Comparison of ENCODE assay signal across 11 cellular contexts in genomic region chr16:87924937-87925670, GRCh38. TPM values are rescaled to one million over a fixed set of nuclear protein-coding genes. Genes with fewer than 3 reads are reported as not detected.
A peak's percentile ranks its signal among the peaks of the same experiment; 100 is the strongest.
DNase-seq lines count a peak whose midpoint lies in the region; ATAC-seq, FAIRE-seq and TF ChIP-seq lines count a peak whose summit lies in the region.
"Had no signal": no experiment of that assay in that cellular context is flagged by ENCODE, and none has a peak within 500 bp of the region (broad histone marks: within the 10 kb centered on the region; RNA-seq: fewer than 3 reads in every experiment).

No MANE protein-coding gene starts in this region.

- POLR2A ChIA-PET in HepG2 (lab: Yijun Ruan, JAX) = no interaction called here
- POLR2A ChIA-PET in RWPE1 (lab: Yijun Ruan, JAX; ENCODE audit: low non-redundant PET) = no interaction called here

- H3K79me2 ChIP-seq in HepG2 (ENCODE audit: insufficient read depth, low read length) = peaks cover 49% of the 10 kb centered on the region

- H3K4me1 ChIP-seq in HepG2 (ENCODE audit: insufficient read depth, low read length) (no peaks in the 10 kb centered on the region), right lobe of liver (peaks cover 0 to 19% (median 12%) of the 10 kb centered on the region in 4 donors), endodermal cell (ENCODE audit: control insufficient read depth, insufficient read depth, low read length) (no peaks in the 10 kb centered on the region)

- intact Hi-C loops in HepG2 (cut with micrococcal nuclease; ENCODE audit: unreplicated experiment) = no loop called here
- intact Hi-C loops in right lobe of liver (cut with DNase I) = no loop called here

- CTCF ChIA-PET in HepG2 (lab: Yijun Ruan, JAX; ENCODE audit: low intra/inter-chr PET ratio, low total read pairs) (no interaction called here), RWPE1 (lab: Yijun Ruan, JAX) (interaction anchor here (1.1 to 1.4 kb wide), 2 partner anchors 15 to 41 kb away, joined by 3 to 4 read pairs; no protein-coding TSS in a partner anchor)

- no peak overlapping the region for H2AFZ ChIP-seq in HepG2 (ENCODE audit: low read length)

- no peak for TF ChIP-seq RAD21 in HepG2 (CRISPR knock-in tag; IDR thresholded peaks at IDR 0.05)

- no peak for FAIRE-seq in HepG2 (lab: Jason Lieb, UNC)

- in situ Hi-C loops in HepG2 (cut with HindIII; ENCODE audit: extremely low pct_ligation_motif_present, low pct_unique_long_range_greater_than_20kb) = no loop called here

- no peaks in the 10 kb centered on the region for H3K9me3 Mint-ChIP-seq in endodermal cell
- no peaks in the 10 kb centered on the region for H3K9me3 Mint-ChIP-seq in HFFc6
- H3K9me3 Mint-ChIP-seq: activated CD4-positive, alpha-beta memory T cell treated with anti-CD3 and anti-CD28 coated beads for 36 hours had no signal

- H3K36me3 Mint-ChIP-seq in endodermal cell (ENCODE audit: low read depth) (no peaks in the 10 kb centered on the region), HFFc6 (ENCODE audit: low read depth) (no peaks in the 10 kb centered on the region)
- H3K36me3 Mint-ChIP-seq: activated CD4-positive, alpha-beta memory T cell treated with anti-CD3 and anti-CD28 coated beads for 36 hours had no signal

- no peak overlapping the region for H3K4me2 ChIP-seq in HepG2 (ENCODE audit: low read depth, low read length)

- H3K4me3 Mint-ChIP-seq in endodermal cell (no peak overlapping the region), HFFc6 (no peak overlapping the region)
- H3K4me3 Mint-ChIP-seq: activated CD4-positive, alpha-beta memory T cell treated with anti-CD3 and anti-CD28 coated beads for 36 hours had no signal

- TF ChIP-seq CTCF in HepG2 (CRISPR knock-in tag; IDR thresholded peaks at IDR 0.05) (no peak), right lobe of liver (IDR thresholded peaks at IDR 0.05) (no peak), endodermal cell (conservative IDR thresholded peaks at IDR 0.05) (no peak), HFFc6 (IDR thresholded peaks at IDR 0.05) (no peak), RWPE1 (conservative IDR thresholded peaks at IDR 0.05; ENCODE audit: low read depth) (no peak)

- H3K4me1 Mint-ChIP-seq in endodermal cell = peaks cover under 1% of the 10 kb centered on the region
- no peaks in the 10 kb centered on the region for H3K4me1 Mint-ChIP-seq in HFFc6 (ENCODE audit: low read depth)

- DNase-seq in HepG2 (ENCODE audit: low spot score) = no peak
- no peak for DNase-seq in right lobe of liver
- DNase-seq in NCI-H510A treated with DMSO at 0.1 percent for 48 hours (lab: John Stamatoyannopoulos, UW) = peak; percentile 90
- DNase-seq in endodermal cell = no peak
- no peak for DNase-seq in HFFc6
- no peak for DNase-seq in RWPE1 (ENCODE audit: low spot score)
- DNase-seq in activated effector memory CD4-positive, alpha-beta T cell treated with anti-CD3 and anti-CD28 coated beads, Interleukin-2, amount 50 U/mL, for 16 hours = no peak
- DNase-seq: activated CD4-positive, alpha-beta memory T cell treated with anti-CD3 and anti-CD28 coated beads for 36 hours; foreskin fibroblast; OCI-M1 had no signal

- H3K27me3 ChIP-seq in HepG2 (ENCODE audit: control insufficient read depth in 1 of 2, insufficient read depth in 2 of 2, low read length in 2 of 2) (no peaks in the 10 kb centered on the region), right lobe of liver (no peaks in the 10 kb centered on the region), endodermal cell (ENCODE audit: control insufficient read depth, insufficient read depth, low read length, poor library complexity, severe bottlenecking) (no peaks in the 10 kb centered on the region)

- TF ChIP-seq EP300 in HepG2 (IDR thresholded peaks at IDR 0.05; ENCODE audit: low read depth in 2 of 2, low read length in 2 of 2) (no peak), HepG2 (CRISPR knock-in tag; IDR thresholded peaks at IDR 0.05; ENCODE audit: borderline replicate concordance) (no peak)

- H3K27ac ChIP-seq in HepG2 (ENCODE audit: extremely low read length, insufficient read depth, low read length) (no peak overlapping the region), right lobe of liver (no peak overlapping the region), endodermal cell (ENCODE audit: low read depth, low read length) (peak overlapping the region; percentile 77), RWPE1 (no peak overlapping the region)

- no peak for TF ChIP-seq POLR2A in HepG2 (IDR thresholded peaks at IDR 0.05; ENCODE audit: insufficient read depth in 1 of 2, low read depth in 2 of 2, low read length in 2 of 2)
- no peak for TF ChIP-seq POLR2A in right lobe of liver (IDR thresholded peaks at IDR 0.05)

- BruUV-seq in HepG2 (replicated peaks; lab: Mats Ljungman, UMichigan) = no TSS peak

- no peak for ATAC-seq in HepG2
- no peak for ATAC-seq in right lobe of liver
- ATAC-seq in HG03571 (IDR thresholded peaks at IDR 0.05; ENCODE audit: unreplicated experiment) = no peak

- no peak overlapping the region for H3K27ac Mint-ChIP-seq in endodermal cell
- H3K27ac Mint-ChIP-seq in HFFc6 = no peak overlapping the region
- H3K27ac Mint-ChIP-seq: activated CD4-positive, alpha-beta memory T cell treated with anti-CD3 and anti-CD28 coated beads for 36 hours had no signal

- H3K36me3 ChIP-seq in HepG2 (replicated peaks in 1 of 2; ENCODE audit: control insufficient read depth in 1 of 2, insufficient read depth in 2 of 2, low read length in 2 of 2) = peaks cover 41 to 71% of the 10 kb centered on the region in 2 experiments
- peaks cover 0 to 19% (median 8%) of the 10 kb centered on the region in 4 donors for H3K36me3 ChIP-seq in right lobe of liver
- H3K36me3 ChIP-seq in endodermal cell (ENCODE audit: control insufficient read depth, insufficient read depth, low read length) = no peaks in the 10 kb centered on the region

- H3K4me3 ChIP-seq in HepG2 (replicated peaks in 1 of 3; ENCODE audit: insufficient read depth in 1 of 3, low read depth in 2 of 3, low read length in 3 of 3) = no peak overlapping the region
- H3K4me3 ChIP-seq in right lobe of liver = no peak overlapping the region
- no peak overlapping the region for H3K4me3 ChIP-seq in endodermal cell (ENCODE audit: low read length)

- H3K27me3 Mint-ChIP-seq in endodermal cell (ENCODE audit: insufficient read depth) (peaks cover 2% of the 10 kb centered on the region), HFFc6 (ENCODE audit: insufficient read depth) (peaks cover 29% of the 10 kb centered on the region)
- H3K27me3 Mint-ChIP-seq: activated CD4-positive, alpha-beta memory T cell treated with anti-CD3 and anti-CD28 coated beads for 36 hours had no signal

- peaks cover 55% of the 10 kb centered on the region for H4K20me1 ChIP-seq in HepG2 (ENCODE audit: insufficient read depth, low read length)

- H3K9me3 ChIP-seq in HepG2 (ENCODE audit: low read length) (no peaks in the 10 kb centered on the region), right lobe of liver (no peaks in the 10 kb centered on the region), endodermal cell (ENCODE audit: control insufficient read depth, low read length) (no peaks in the 10 kb centered on the region)

- 96% methylated on average over 21 of the region's 21 CpGs for WGBS in HepG2 (ENCODE audit: low lambda C conversion rate)
- WGBS in right lobe of liver (ENCODE audit: insufficient coverage, low coverage, low lambda C conversion rate, missing lambda C conversion rate) = 62% methylated on average over 3 of the region's 21 CpGs
- WGBS in endodermal cell (ENCODE audit: insufficient coverage in 1 of 2, insufficient read length in 1 of 2), 2 experiments = 90 to 95% methylated on average over 19 to 21 of the region's 21 CpGs

- H3K9ac ChIP-seq in HepG2 (ENCODE audit: insufficient read depth, low read depth, low read length) (no peak overlapping the region), endodermal cell (ENCODE audit: extremely low read depth, low read length, poor library complexity, severe bottlenecking) (no peak overlapping the region)

RNA-seq across cellular contexts. Expression of gene CA5A, which starts 11.2 kb away (rescaled TPM):
- total RNA-seq in HepG2 (2016; rRNA removed; fragmentation: Illumina TruSeq; extraction: Trizol) (85.7 and 106 TPM in 2 replicates), right lobe of liver (10 to 100 TPM; 26.5 to 59.6 (median 30.2) TPM), endodermal cell (not detected)
- total RNA-seq in HepG2 (2016; cell fraction: cytosol; rRNA removed; fragmentation: Illumina TruSeq; extraction: Trizol; ENCODE audit: low read depth) = 32.7 and 37.9 TPM in 2 replicates
- 85.8 and 97.2 TPM in 2 replicates for total RNA-seq in HepG2 (2016; cell fraction: insoluble cytoplasmic fraction; rRNA removed; fragmentation: Illumina TruSeq; extraction: Trizol)
- 29.8 and 38.9 TPM in 2 replicates for total RNA-seq in HepG2 (2016; cell fraction: membrane; rRNA removed; fragmentation: Illumina TruSeq; extraction: Trizol)
- total RNA-seq in HepG2 (2016; cell fraction: nucleus; rRNA removed; fragmentation: Illumina TruSeq; extraction: Trizol) = 97.3 and 115 TPM in 2 replicates
- polyA plus RNA-seq in HepG2 (2011; rRNA removed) = 66.8 and 70.0 TPM in 2 replicates
- polyA plus RNA-seq in HepG2 (2011; cell fraction: cytosol; rRNA removed) = 69.7 and 71.1 TPM in 2 replicates
- polyA plus RNA-seq in HepG2 (2011; cell fraction: nucleus; rRNA removed) = 186 and 199 TPM in 2 replicates
- polyA plus RNA-seq in HepG2 (2012) = 44.2 and 48.2 TPM in 2 replicates
- polyA plus RNA-seq in HepG2 (2016; cell fraction: cytosol; fragmentation: Illumina TruSeq; extraction: Trizol; ENCODE audit: low read depth) = 21.5 and 23.0 TPM in 2 replicates
- 68.8 and 71.9 TPM in 2 replicates for polyA plus RNA-seq in HepG2 (2016; cell fraction: insoluble cytoplasmic fraction; fragmentation: Illumina TruSeq; extraction: Trizol; ENCODE audit: low read depth)
- 18.4 and 18.5 TPM in 2 replicates for polyA plus RNA-seq in HepG2 (2016; cell fraction: membrane; fragmentation: Illumina TruSeq; extraction: Trizol; ENCODE audit: low read depth)
- polyA plus RNA-seq in HepG2 (2016; cell fraction: nucleus; fragmentation: Illumina TruSeq; extraction: Trizol; ENCODE audit: insufficient read depth, low read depth) = 127 and 130 TPM in 2 replicates
- polyA minus RNA-seq in HepG2 (2011; rRNA and poly(A)+ RNA removed; ENCODE audit: low replicate concordance) = 132 TPM in 1 of 2 replicates, not detected in the other
- 12.6 and 15.9 TPM in 2 replicates for polyA minus RNA-seq in HepG2 (2011; cell fraction: cytosol; rRNA and poly(A)+ RNA removed)
- polyA minus RNA-seq in HepG2 (2011; cell fraction: nucleus; rRNA and poly(A)+ RNA removed) = 114 and 132 TPM in 2 replicates
- not detected for polyA plus RNA-seq in endodermal cell (2013, experiment 1 of 2)
- polyA plus RNA-seq in endodermal cell (2013, experiment 2 of 2) = not detected
- not detected for total RNA-seq in HFFc6 (2021; fragmentation: NEBNext Ultra II Directional; extraction: Animal tissue kit (Norgen Biotek cat#: 25700))
- total RNA-seq: activated CD4-positive, alpha-beta memory T cell treated with anti-CD3 and anti-CD28 coated beads for 36 hours had no signal

RNA-seq across cellular contexts. Expression of gene BANP, which starts 26.1 kb away (rescaled TPM):
- total RNA-seq in HepG2 (2016; rRNA removed; fragmentation: Illumina TruSeq; extraction: Trizol) (13.0 and 20.2 TPM in 2 replicates), right lobe of liver (10 to 100 TPM; 11.2 to 20.7 (median 18.8) TPM), endodermal cell (10 to 100 TPM; 39.5 to 45.5 TPM)
- 63.3 and 63.4 TPM in 2 replicates for total RNA-seq in HepG2 (2016; cell fraction: cytosol; rRNA removed; fragmentation: Illumina TruSeq; extraction: Trizol; ENCODE audit: low read depth)
- 11.2 and 21.0 TPM in 2 replicates for total RNA-seq in HepG2 (2016; cell fraction: insoluble cytoplasmic fraction; rRNA removed; fragmentation: Illumina TruSeq; extraction: Trizol)
- 26.8 and 28.3 TPM in 2 replicates for total RNA-seq in HepG2 (2016; cell fraction: membrane; rRNA removed; fragmentation: Illumina TruSeq; extraction: Trizol)
- total RNA-seq in HepG2 (2016; cell fraction: nucleus; rRNA removed; fragmentation: Illumina TruSeq; extraction: Trizol) = 25.5 and 26.4 TPM in 2 replicates
- 23.8 and 24.6 TPM in 2 replicates for polyA plus RNA-seq in HepG2 (2011; rRNA removed)
- 21.1 and 26.1 TPM in 2 replicates for polyA plus RNA-seq in HepG2 (2011; cell fraction: cytosol; rRNA removed)
- polyA plus RNA-seq in HepG2 (2011; cell fraction: nucleus; rRNA removed) = 58.9 and 72.7 TPM in 2 replicates
- 16.2 and 18.3 TPM in 2 replicates for polyA plus RNA-seq in HepG2 (2012)
- polyA plus RNA-seq in HepG2 (2016; cell fraction: cytosol; fragmentation: Illumina TruSeq; extraction: Trizol; ENCODE audit: low read depth) = 6.1 and 6.3 TPM in 2 replicates
- polyA plus RNA-seq in HepG2 (2016; cell fraction: insoluble cytoplasmic fraction; fragmentation: Illumina TruSeq; extraction: Trizol; ENCODE audit: low read depth) = 10.3 and 13.0 TPM in 2 replicates
- polyA plus RNA-seq in HepG2 (2016; cell fraction: membrane; fragmentation: Illumina TruSeq; extraction: Trizol; ENCODE audit: low read depth) = 7.4 and 8.4 TPM in 2 replicates
- polyA plus RNA-seq in HepG2 (2016; cell fraction: nucleus; fragmentation: Illumina TruSeq; extraction: Trizol; ENCODE audit: insufficient read depth, low read depth) = 24.7 and 27.2 TPM in 2 replicates
- 44.9 and 76.3 TPM in 2 replicates for polyA minus RNA-seq in HepG2 (2011; rRNA and poly(A)+ RNA removed; ENCODE audit: low replicate concordance)
- polyA minus RNA-seq in HepG2 (2011; cell fraction: cytosol; rRNA and poly(A)+ RNA removed) = 24.6 and 25.1 TPM in 2 replicates
- polyA minus RNA-seq in HepG2 (2011; cell fraction: nucleus; rRNA and poly(A)+ RNA removed) = 76.5 and 78.6 TPM in 2 replicates
- 23.8 TPM for polyA plus RNA-seq in endodermal cell (2013, experiment 1 of 2)
- 20.0 TPM for polyA plus RNA-seq in endodermal cell (2013, experiment 2 of 2)
- total RNA-seq in HFFc6 (2021; fragmentation: NEBNext Ultra II Directional; extraction: Animal tissue kit (Norgen Biotek cat#: 25700)) = 10 to 100 TPM; 15.6 to 19.0 (median 16.2) TPM

RNA-seq across cellular contexts. Expression of gene SLC7A5, which starts 55.8 kb away (rescaled TPM):
- 84.4 and 155 TPM in 2 replicates for total RNA-seq in HepG2 (2016; rRNA removed; fragmentation: Illumina TruSeq; extraction: Trizol)
- 20.4 and 21.0 TPM in 2 replicates for total RNA-seq in HepG2 (2016; cell fraction: cytosol; rRNA removed; fragmentation: Illumina TruSeq; extraction: Trizol; ENCODE audit: low read depth)
- 65.4 and 165 TPM in 2 replicates for total RNA-seq in HepG2 (2016; cell fraction: insoluble cytoplasmic fraction; rRNA removed; fragmentation: Illumina TruSeq; extraction: Trizol)
- 76.8 and 82.0 TPM in 2 replicates for total RNA-seq in HepG2 (2016; cell fraction: membrane; rRNA removed; fragmentation: Illumina TruSeq; extraction: Trizol)
- 144 and 171 TPM in 2 replicates for total RNA-seq in HepG2 (2016; cell fraction: nucleus; rRNA removed; fragmentation: Illumina TruSeq; extraction: Trizol)
- 79.6 and 84.0 TPM in 2 replicates for polyA plus RNA-seq in HepG2 (2011; rRNA removed)
- 58.4 and 80.8 TPM in 2 replicates for polyA plus RNA-seq in HepG2 (2011; cell fraction: cytosol; rRNA removed)
- 118 and 147 TPM in 2 replicates for polyA plus RNA-seq in HepG2 (2011; cell fraction: nucleus; rRNA removed)
- polyA plus RNA-seq in HepG2 (2012) = 135 and 207 TPM in 2 replicates
- 17.8 and 19.1 TPM in 2 replicates for polyA plus RNA-seq in HepG2 (2016; cell fraction: cytosol; fragmentation: Illumina TruSeq; extraction: Trizol; ENCODE audit: low read depth)
- 93.2 and 121 TPM in 2 replicates for polyA plus RNA-seq in HepG2 (2016; cell fraction: insoluble cytoplasmic fraction; fragmentation: Illumina TruSeq; extraction: Trizol; ENCODE audit: low read depth)
- polyA plus RNA-seq in HepG2 (2016; cell fraction: membrane; fragmentation: Illumina TruSeq; extraction: Trizol; ENCODE audit: low read depth) = 56.5 and 59.3 TPM in 2 replicates
- 307 and 313 TPM in 2 replicates for polyA plus RNA-seq in HepG2 (2016; cell fraction: nucleus; fragmentation: Illumina TruSeq; extraction: Trizol; ENCODE audit: insufficient read depth, low read depth)
- polyA minus RNA-seq in HepG2 (2011; rRNA and poly(A)+ RNA removed; ENCODE audit: low replicate concordance) = 157 and 170 TPM in 2 replicates
- 88.7 and 88.8 TPM in 2 replicates for polyA minus RNA-seq in HepG2 (2011; cell fraction: cytosol; rRNA and poly(A)+ RNA removed)
- polyA minus RNA-seq in HepG2 (2011; cell fraction: nucleus; rRNA and poly(A)+ RNA removed) = 35.7 and 42.5 TPM in 2 replicates
- total RNA-seq in right lobe of liver = 10 to 100 TPM in 5 of 6 experiments, 1 to 10 TPM in 1; 7.0 to 16.3 (median 12.4) TPM
- total RNA-seq in endodermal cell = 100 to 1,000 TPM; 374 to 588 TPM
- 144 TPM for polyA plus RNA-seq in endodermal cell (2013, experiment 1 of 2)
- 134 TPM for polyA plus RNA-seq in endodermal cell (2013, experiment 2 of 2)
- 100 to 1,000 TPM; 112 to 133 (median 124) TPM for total RNA-seq in HFFc6 (2021; fragmentation: NEBNext Ultra II Directional; extraction: Animal tissue kit (Norgen Biotek cat#: 25700))

Comparison
In these comparisons a context has a peak if more than half of its experiments do, and no peak if none do; other contexts are left out.
1. RNA of gene CA5A, which starts 11.2 kb away (total RNA-seq): 29.8 to 115 TPM in HepG2 and 26.5 to 59.6 TPM in right lobe of liver; not detected in endodermal cell and not detected in HFFc6; every median in the first group is over 10 times any median in the second.